In genomic region chr16:35150805-35151312, GRCh38 we compare ENCODE assay signal across 19 cellular contexts.
"Had no signal": no experiment of that assay in that cellular context is flagged by ENCODE, and none has a peak within 500 bp of the region (broad histone marks: within the 10 kb centered on the region; RNA-seq: fewer than 3 reads in every experiment).

No MANE protein-coding gene starts in this region.

- DNase-seq: KBM-7, MV-4-11, NCI-H1048, NCI-H1105, NCI-H1417, NCI-H1436 treated with DMSO at 0.1 percent for 48 hours, NCI-H1694 treated with DMSO at 0.1 percent for 48 hours, NCI-H1930, NCI-H2081 treated with DMSO at 0.1 percent for 48 hours, NCI-H2171, NCI-H226, NCI-H446, NCI-H510A, NCI-H524 treated with DMSO at 0.1 percent for 48 hours, NCI-H69, NCI-H774, RPMI8226, SHP77, SK-N-SH had no signal

- H3K9ac ChIP-seq: SK-N-SH had no signal

- H3K4me2 ChIP-seq: SK-N-SH had no signal

- H3K9me3 ChIP-seq: SK-N-SH had no signal
